In genomic region chrX:84501798-84502628, GRCh38 we compare ENCODE assay signal across 8 cellular contexts. TPM values are rescaled to one million over a fixed set of nuclear protein-coding genes. Genes with fewer than 3 reads are reported as not detected.
DNase-seq lines count a peak whose midpoint lies in the region; ATAC-seq, FAIRE-seq and TF ChIP-seq lines count a peak whose summit lies in the region.

A gene with protein sequence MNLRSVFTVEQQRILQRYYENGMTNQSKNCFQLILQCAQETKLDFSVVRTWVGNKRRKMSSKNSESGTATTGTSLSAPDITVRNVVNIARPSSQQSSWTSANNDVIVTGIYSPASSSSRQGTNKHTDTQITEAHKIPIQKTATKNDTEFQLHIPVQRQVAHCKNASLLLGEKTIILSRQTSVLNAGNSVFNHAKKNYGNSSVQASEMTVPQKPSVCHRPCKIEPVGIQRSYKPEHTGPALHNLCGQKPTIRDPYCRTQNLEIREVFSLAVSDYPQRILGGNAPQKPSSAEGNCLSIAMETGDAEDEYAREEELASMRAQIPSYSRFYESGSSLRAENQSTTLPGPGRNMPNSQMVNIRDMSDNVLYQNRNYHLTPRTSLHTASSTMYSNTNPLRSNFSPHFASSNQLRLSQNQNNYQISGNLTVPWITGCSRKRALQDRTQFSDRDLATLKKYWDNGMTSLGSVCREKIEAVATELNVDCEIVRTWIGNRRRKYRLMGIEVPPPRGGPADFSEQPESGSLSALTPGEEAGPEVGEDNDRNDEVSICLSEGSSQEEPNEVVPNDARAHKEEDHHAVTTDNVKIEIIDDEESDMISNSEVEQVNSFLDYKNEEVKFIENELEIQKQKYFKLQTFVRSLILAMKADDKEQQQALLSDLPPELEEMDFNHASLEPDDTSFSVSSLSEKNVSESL (minus strand): TSS chrX:84502453. CDS start chrX:84475397, 27,056 bp downstream.

- H3K36me3 Mint-ChIP-seq in activated B cell treated with CpG ODN at 0.5 μM for 24 hours (ENCODE audit: low read depth) (no peaks in the 10 kb centered on the region), immature natural killer cell (no peaks in the 10 kb centered on the region)

- CTCF ChIA-PET in activated B cell treated with CpG ODN at 0.5 μM for 24 hours (lab: Charles Lee): no interaction called here

- H3K36me3 ChIP-seq in bronchial epithelial cell (ENCODE audit: control insufficient read depth, insufficient read depth, low read length) (no peaks in the 10 kb centered on the region), skeletal muscle tissue (ENCODE audit: control insufficient read depth in 3 of 3, insufficient read depth in 3 of 3, low read length in 3 of 3) (no peaks in the 10 kb centered on the region)

- H3K9me3 Mint-ChIP-seq in activated B cell treated with CpG ODN at 0.5 μM for 24 hours (no peaks in the 10 kb centered on the region), immature natural killer cell (no peaks in the 10 kb centered on the region)

- intact Hi-C loops in activated B cell treated with CpG ODN at 0.5 μM for 24 hours (cut with micrococcal nuclease): loop anchor here (5.0 kb wide), 2 partner anchors 500 to 1645 kb away; partner anchors contain the start of genes APOOL and DACH2

- TF ChIP-seq CTCF in activated B cell treated with CpG ODN at 0.5 μM for 24 hours (IDR thresholded peaks at IDR 0.05): no peak
- no peak for TF ChIP-seq CTCF in bronchial epithelial cell (IDR thresholded peaks at IDR 0.05; ENCODE audit: insufficient read depth, low read length, severe bottlenecking)

- FAIRE-seq in bronchial epithelial cell (lab: Jason Lieb, UNC): no peak

- DNase-seq in NCI-H2029 treated with DMSO at 0.1 percent for 48 hours (lab: John Stamatoyannopoulos, UW) (peak; percentile 42), activated B cell treated with CpG ODN at 0.5 μM for 24 hours (peak; percentile 30), bronchial epithelial cell (ENCODE audit: low read depth) (peak; percentile 68), immature natural killer cell (peak; percentile 65 to 76 (median 74)), GDM1 (lab: John Stamatoyannopoulos, UW) (no peak)

- no peaks in the 10 kb centered on the region for H3K9me3 ChIP-seq in skeletal muscle tissue (ENCODE audit: control insufficient read depth in 3 of 3, low read length in 3 of 3)

- peak within 1 kb of the TSS; percentile 80 for H3K27ac ChIP-seq in skeletal muscle tissue (ENCODE audit: low read depth, low read length)

- H3K27ac Mint-ChIP-seq in activated B cell treated with CpG ODN at 0.5 μM for 24 hours (peak within 1 kb of the TSS; percentile 89), immature natural killer cell (peak within 1 kb of the TSS; percentile 82 to 96 (median 91))

- H3K4me1 Mint-ChIP-seq in activated B cell treated with CpG ODN at 0.5 μM for 24 hours (peaks cover 5% of the 10 kb centered on the region), immature natural killer cell (peaks cover 6 to 7% of the 10 kb centered on the region in 2 donors)

- H3K27me3 Mint-ChIP-seq in activated B cell treated with CpG ODN at 0.5 μM for 24 hours: no peaks in the 10 kb centered on the region
- H3K27me3 Mint-ChIP-seq in immature natural killer cell (ENCODE audit: low read depth in 3 of 3): peaks cover 3 to 7% (median 5%) of the 10 kb centered on the region in 3 donors

- peak within 1 kb of the TSS; percentile 87 for H3K4me3 Mint-ChIP-seq in activated B cell treated with CpG ODN at 0.5 μM for 24 hours
- peak within 1 kb of the TSS; percentile 91 to 96 (median 94) for H3K4me3 Mint-ChIP-seq in immature natural killer cell

- no peaks in the 10 kb centered on the region for H3K27me3 ChIP-seq in bronchial epithelial cell (ENCODE audit: control insufficient read depth, insufficient read depth, low read length)
- H3K27me3 ChIP-seq in skeletal muscle tissue (ENCODE audit: control insufficient read depth in 3 of 3, insufficient read depth in 3 of 3, low read length in 3 of 3): no peaks in the 10 kb centered on the region

- peak within 1 kb of the TSS; percentile 65 to 80 (median 76) for H3K9ac ChIP-seq in skeletal muscle tissue (ENCODE audit: low read depth in 1 of 3, low read length in 3 of 3)

- peak; percentile 93 for ATAC-seq in HG02642 (IDR thresholded peaks at IDR 0.05; ENCODE audit: poor library complexity, unreplicated experiment)
- peak; percentile 96 for ATAC-seq in activated B cell treated with CpG ODN at 0.5 μM for 24 hours (ENCODE audit: low read depth)

- H3K4me3 ChIP-seq in GM08714 (ENCODE audit: low read length): peak within 1 kb of the TSS; percentile 71
- peak within 1 kb of the TSS; percentile 62 for H3K4me3 ChIP-seq in bronchial epithelial cell (ENCODE audit: low read depth, low read length)
- peak within 1 kb of the TSS; percentile 75 to 84 (median 78) for H3K4me3 ChIP-seq in skeletal muscle tissue (ENCODE audit: low read length in 3 of 3)

- POLR2A ChIA-PET in activated B cell treated with CpG ODN at 0.5 μM for 24 hours (lab: Charles Lee): no interaction called here

- no peaks in the 10 kb centered on the region for H3K4me1 ChIP-seq in skeletal muscle tissue (ENCODE audit: control insufficient read depth in 3 of 3, insufficient read depth in 3 of 3, low read length in 3 of 3)

RNA-seq across cellular contexts. Expression of the gene that starts here (rescaled TPM):
- total RNA-seq in activated B cell treated with CpG ODN at 0.5 μM for 24 hours (2.5 and 2.9 TPM in 2 replicates), bronchial epithelial cell (1.6 and 1.7 TPM in 2 replicates), skeletal muscle tissue (2.6 TPM)
- 1 to 10 TPM in 2 of 3 donors, not detected in 1; 1.5 to 2.6 TPM for polyA plus RNA-seq in immature natural killer cell
